8 cellular contexts compared by ENCODE assay signal in genomic region chr1:25616080-25616931, GRCh38. TPM values are rescaled to one million over a fixed set of nuclear protein-coding genes. Genes with fewer than 3 reads are reported as not detected.
A peak's percentile ranks its signal among the peaks of the same experiment; 100 is the strongest.
DNase-seq lines count a peak whose midpoint lies in the region; ATAC-seq and TF ChIP-seq lines count a peak whose summit lies in the region.

Gene MAN1C1, plus strand, starts transcription at chr1:25616791. Its CDS starts 1,007 bp downstream, at chr1:25617798.

- H3K9me3 Mint-ChIP-seq in stimulated activated effector memory CD8-positive, alpha-beta T cell treated with anti-CD3 and anti-CD28 coated beads, Interleukin-12 subunit alpha, Interleukin-12 subunit beta, amount 100 ng/mL, for 72 hours: no peaks in the 10 kb centered on the region

- H3K36me3 Mint-ChIP-seq in stimulated activated effector memory CD8-positive, alpha-beta T cell treated with anti-CD3 and anti-CD28 coated beads, Interleukin-12 subunit alpha, Interleukin-12 subunit beta, amount 100 ng/mL, for 72 hours: peaks cover 6% of the 10 kb centered on the region

- peak; percentile 99 for DNase-seq in COLO668 (lab: John Stamatoyannopoulos, UW; ENCODE audit: unreplicated experiment)
- peak; percentile 95 for DNase-seq in HuH-7 (ENCODE audit: low spot score)
- DNase-seq in activated T-helper 1 cell treated with Interleukin-2 at 50 U/mL for 16 hours (ENCODE audit: low read depth): peak; percentile 84
- DNase-seq in fibroblast of gingiva (ENCODE audit: low read depth): peak; percentile 82
- DNase-seq in myocyte (ENCODE audit: low read depth): peak; percentile 90
- DNase-seq in stimulated activated effector memory CD8-positive, alpha-beta T cell treated with anti-CD3 and anti-CD28 coated beads, Interleukin-12 subunit alpha, Interleukin-12 subunit beta, amount 100 ng/mL, for 72 hours (ENCODE audit: low spot score in 2 of 2): peak; percentile 76 to 89

- no peak within 1 kb of the TSS for H3K27ac Mint-ChIP-seq in stimulated activated effector memory CD8-positive, alpha-beta T cell treated with anti-CD3 and anti-CD28 coated beads, Interleukin-12 subunit alpha, Interleukin-12 subunit beta, amount 100 ng/mL, for 72 hours

- peaks cover 57% of the 10 kb centered on the region for H3K4me1 Mint-ChIP-seq in stimulated activated effector memory CD8-positive, alpha-beta T cell treated with anti-CD3 and anti-CD28 coated beads, Interleukin-12 subunit alpha, Interleukin-12 subunit beta, amount 100 ng/mL, for 72 hours

- ATAC-seq in GM21360 (IDR thresholded peaks at IDR 0.05; ENCODE audit: unreplicated experiment): peak; percentile 52
- peak; percentile 76 for ATAC-seq in stimulated activated effector memory CD8-positive, alpha-beta T cell treated with anti-CD3 and anti-CD28 coated beads, Interleukin-12 subunit alpha, Interleukin-12 subunit beta, amount 100 ng/mL, for 72 hours

- peak within 1 kb of the TSS; percentile 82 for H3K4me3 Mint-ChIP-seq in stimulated activated effector memory CD8-positive, alpha-beta T cell treated with anti-CD3 and anti-CD28 coated beads, Interleukin-12 subunit alpha, Interleukin-12 subunit beta, amount 100 ng/mL, for 72 hours

TF ChIP-seq in PFSK-1, 5 proteins besides CTCF, POLR2A, EP300 and RAD21:
- TF ChIP-seq SIN3A (IDR thresholded peaks at IDR 0.05; ENCODE audit: borderline replicate concordance, insufficient read depth, low read length) (no peak), FOXP2 (optimal IDR thresholded peaks at IDR 0.05; ENCODE audit: borderline replicate concordance, extremely low read depth, extremely low read length, insufficient read depth) (peak; percentile 62), REST (IDR thresholded peaks at IDR 0.05; ENCODE audit: insufficient read depth in 1 of 2, low read depth in 2 of 2, low read length in 2 of 2) (no peak), TAF1 (IDR thresholded peaks at IDR 0.05; ENCODE audit: borderline replicate concordance, insufficient read depth, low read length) (no peak), POLR2AphosphoS5 (IDR thresholded peaks at IDR 0.05; ENCODE audit: low read depth, low read length) (no peak)

RNA-seq across cellular contexts. Expression of gene MAN1C1, which starts in this region (rescaled TPM):
- 15.7 TPM for polyA plus RNA-seq in PFSK-1 (2012; ENCODE audit: insufficient read length, low read depth)
- total RNA-seq in myocyte: 6.6 and 8.8 TPM in 2 replicates
- polyA plus RNA-seq in myocyte (2012): 0.90 TPM

Comparison
In these comparisons a context has a peak if more than half of its experiments do, and no peak if none do; other contexts are left out.
1. Peak in every context shown above with its lines: DNase-seq and ATAC-seq.